In the genomic region with DNA sequence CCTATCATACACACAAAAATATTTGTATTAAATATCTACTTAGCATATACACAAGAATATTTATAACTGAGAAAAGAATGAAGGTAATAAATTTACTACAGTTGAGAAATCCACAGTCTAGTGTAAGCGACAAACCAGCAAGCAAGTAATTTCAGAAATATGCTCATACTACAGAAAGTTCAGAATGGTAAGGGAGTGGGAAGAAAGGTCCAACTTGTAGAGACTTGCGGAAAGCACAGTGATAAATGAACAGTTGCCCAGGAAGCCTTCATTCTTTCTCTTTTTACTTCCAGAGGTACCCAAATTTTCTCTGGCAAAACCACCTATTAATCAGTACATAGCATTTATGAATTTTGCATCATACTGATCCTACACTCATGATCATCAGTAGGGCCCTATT, we compare ENCODE assay signal across 22 cellular contexts.
A peak's percentile ranks its signal among the peaks of the same experiment; 100 is the strongest.
DNase-seq lines count a peak whose midpoint lies in the region; ATAC-seq, FAIRE-seq and TF ChIP-seq lines count a peak whose summit lies in the region.
"Had no signal": no experiment of that assay in that cellular context is flagged by ENCODE, and none has a peak within 500 bp of the region (broad histone marks: within the 10 kb centered on the region; RNA-seq: fewer than 3 reads in every experiment).

No MANE protein-coding gene starts in this region.

- TF ChIP-seq CTCF in Loucy (conservative IDR thresholded peaks at IDR 0.05; ENCODE audit: low read length) (no peak), bronchial epithelial cell (IDR thresholded peaks at IDR 0.05; ENCODE audit: insufficient read depth, low read length, severe bottlenecking) (no peak), foreskin keratinocyte (conservative IDR thresholded peaks at IDR 0.05) (no peak)

- H3K4me1 ChIP-seq in Karpas-422 (ENCODE audit: low read length) (peaks cover 4% of the 10 kb centered on the region; the same call in 1 of the 2 replicates), Loucy (ENCODE audit: insufficient read depth, low read length, poor library complexity, severe bottlenecking) (peaks cover 4% of the 10 kb centered on the region), foreskin keratinocyte (no peaks in the 10 kb centered on the region), trophoblast cell (ENCODE audit: control insufficient read depth in 1 of 2, insufficient read depth in 2 of 2, low read length in 2 of 2) (no peaks in the 10 kb centered on the region)
- H3K4me1 ChIP-seq: BE2C, BLaER1, Caco-2 had no signal

- H3F3A ChIP-seq in Loucy (ENCODE audit: low read depth) = no peaks in the 10 kb centered on the region

- no peaks in the 10 kb centered on the region; the same call in 1 of the 2 replicates for H3K9me3 ChIP-seq in Karpas-422 (ENCODE audit: low read length)
- H3K9me3 ChIP-seq in Loucy (ENCODE audit: insufficient read depth, low read depth, low read length) = no peaks in the 10 kb centered on the region
- no peaks in the 10 kb centered on the region for H3K9me3 ChIP-seq in trophoblast cell (ENCODE audit: insufficient read depth, low read depth, low read length)
- H3K9me3 ChIP-seq: BE2C, BLaER1, Caco-2 had no signal

- H3K79me2 ChIP-seq in Karpas-422 (ENCODE audit: low read length) = no peaks in the 10 kb centered on the region
- H3K79me2 ChIP-seq in Loucy (ENCODE audit: insufficient read depth, low read length) = no peaks in the 10 kb centered on the region
- no peaks in the 10 kb centered on the region for H3K79me2 ChIP-seq in trophoblast cell (ENCODE audit: control insufficient read depth, insufficient read depth, low read length, poor library complexity)

- no peak for DNase-seq in Karpas-422
- peak; percentile 1 for DNase-seq in bronchial epithelial cell (ENCODE audit: low read depth)
- DNase-seq in foreskin keratinocyte = peak; percentile 49 to 75
- DNase-seq in trophoblast cell = no peak
- DNase-seq in C1 segment of cervical spinal cord (lab: John Stamatoyannopoulos, UW) = no peak
- DNase-seq in NOMO-1 (lab: John Stamatoyannopoulos, UW; ENCODE audit: unreplicated experiment in 2 of 2) = no peak
- DNase-seq: 8988T; ACHN; BE2C; Caco-2; Calu3; CD4-positive, alpha-beta T cell; CD8-positive, alpha-beta T cell; DMS79 treated with DMSO at 0.1 percent for 48 hours; GF-D8 had no signal

- H3K27me3 ChIP-seq in Karpas-422 (ENCODE audit: low read length) (no peaks in the 10 kb centered on the region), Loucy (ENCODE audit: insufficient read depth, low read length, poor library complexity, severe bottlenecking) (no peaks in the 10 kb centered on the region), bronchial epithelial cell (ENCODE audit: control insufficient read depth, insufficient read depth, low read length) (no peaks in the 10 kb centered on the region), foreskin keratinocyte (no peaks in the 10 kb centered on the region), trophoblast cell (ENCODE audit: insufficient read depth, low read length) (no peaks in the 10 kb centered on the region)
- H3K27me3 ChIP-seq: BE2C, BLaER1 had no signal

- no peak overlapping the region for H2BK120ac ChIP-seq in trophoblast cell (ENCODE audit: insufficient read depth, low read length, poor library complexity)

- FAIRE-seq in bronchial epithelial cell (lab: Jason Lieb, UNC) = no peak
- FAIRE-seq: A204.1, G401.6, GM12891, GM19239 had no signal

- no peak overlapping the region for H3K9ac ChIP-seq in Karpas-422 (ENCODE audit: low read length)
- no peak overlapping the region for H3K9ac ChIP-seq in Loucy (ENCODE audit: low read depth, low read length, poor library complexity, severe bottlenecking)
- H3K9ac ChIP-seq in trophoblast cell (ENCODE audit: low read length) = no peak overlapping the region
- H3K9ac ChIP-seq: BLaER1 had no signal

- H3K27ac ChIP-seq in Karpas-422 (ENCODE audit: low read length) (no peak overlapping the region), foreskin keratinocyte (no peak overlapping the region), trophoblast cell (ENCODE audit: low read depth, low read length) (no peak overlapping the region)
- H3K27ac ChIP-seq: BLaER1, C4-2B had no signal

- no peak overlapping the region for H3K14ac ChIP-seq in trophoblast cell (ENCODE audit: low read length)

- H4K12ac ChIP-seq in trophoblast cell (ENCODE audit: low read depth, low read length) = no peak overlapping the region

- no peak overlapping the region for H2BK12ac ChIP-seq in trophoblast cell (ENCODE audit: low read length)

- no peak overlapping the region for H4K8ac ChIP-seq in trophoblast cell (ENCODE audit: low read depth, low read length)

- H3K4me3 ChIP-seq in Karpas-422 (ENCODE audit: low read length) = no peak overlapping the region
- no peak overlapping the region for H3K4me3 ChIP-seq in Loucy (ENCODE audit: low read length, poor library complexity, severe bottlenecking)
- H3K4me3 ChIP-seq in bronchial epithelial cell (ENCODE audit: low read depth, low read length) = no peak overlapping the region
- H3K4me3 ChIP-seq in trophoblast cell (ENCODE audit: low read depth, low read length) = no peak overlapping the region
- H3K4me3 ChIP-seq: BLaER1 had no signal

- H3K18ac ChIP-seq in trophoblast cell (ENCODE audit: low read length) = no peak overlapping the region

- H2BK5ac ChIP-seq in trophoblast cell (ENCODE audit: low read depth, low read length, poor library complexity) = no peak overlapping the region

- no CpG with 5 or more reads among the region's 2 CpGs for WGBS in trophoblast cell (ENCODE audit: extremely low coverage, insufficient coverage, insufficient read length)

- H3K4me2 ChIP-seq in Karpas-422 (ENCODE audit: low read depth, low read length, poor library complexity, severe bottlenecking) = no peak overlapping the region
- H3K4me2 ChIP-seq in Loucy (ENCODE audit: low read depth, low read length, poor library complexity, severe bottlenecking) = no peak overlapping the region
- no peak overlapping the region for H3K4me2 ChIP-seq in trophoblast cell (ENCODE audit: low read length)
- H3K4me2 ChIP-seq: BLaER1 had no signal

- H4K91ac ChIP-seq in trophoblast cell (ENCODE audit: low read depth, low read length) = no peak overlapping the region

- no peak overlapping the region for H3K4ac ChIP-seq in trophoblast cell (ENCODE audit: low read depth, low read length)

- H2AFZ ChIP-seq in Karpas-422 (ENCODE audit: low read length) = peak overlapping the region; percentile 17; the same call in 1 of the 2 replicates
- peak overlapping the region; percentile 2; the same call in 1 of the 2 replicates for H2AFZ ChIP-seq in Loucy (ENCODE audit: low read length)
- H2AFZ ChIP-seq in trophoblast cell (ENCODE audit: insufficient read depth, low read length, poor library complexity) = no peak overlapping the region

- H2AK5ac ChIP-seq in trophoblast cell (ENCODE audit: low read length) = no peak overlapping the region

- no peaks in the 10 kb centered on the region for H3K9me2 ChIP-seq in Karpas-422 (replicated peaks; ENCODE audit: insufficient read depth, low read length)
- H3K9me2 ChIP-seq in Loucy (replicated peaks; ENCODE audit: low read depth, low read length) = no peaks in the 10 kb centered on the region

- peak; percentile 23 for ATAC-seq in foreskin keratinocyte
- ATAC-seq: CD8-positive, alpha-beta T cell had no signal

- no peak overlapping the region for H3K23ac ChIP-seq in trophoblast cell (ENCODE audit: low read length)

- H3K79me1 ChIP-seq in trophoblast cell (ENCODE audit: low read length) = no peaks in the 10 kb centered on the region

- H4K20me1 ChIP-seq in Karpas-422 (ENCODE audit: insufficient read depth, low read depth, low read length) (no peaks in the 10 kb centered on the region), Loucy (ENCODE audit: insufficient read depth, low read length, poor library complexity, severe bottlenecking) (no peaks in the 10 kb centered on the region)
- H4K20me1 ChIP-seq: BLaER1 had no signal

- no peaks in the 10 kb centered on the region for H3K36me3 ChIP-seq in Karpas-422 (ENCODE audit: insufficient read depth, low read length)
- no peaks in the 10 kb centered on the region for H3K36me3 ChIP-seq in Loucy (ENCODE audit: insufficient read depth, low read length)
- no peaks in the 10 kb centered on the region for H3K36me3 ChIP-seq in bronchial epithelial cell (ENCODE audit: control insufficient read depth, insufficient read depth, low read length)
- no peaks in the 10 kb centered on the region for H3K36me3 ChIP-seq in trophoblast cell (ENCODE audit: control insufficient read depth in 1 of 2, insufficient read depth in 2 of 2, low read length in 2 of 2)
- H3K36me3 ChIP-seq: BE2C, BLaER1 had no signal

Comparison
In these comparisons a context has a peak if more than half of its experiments do, and no peak if none do; other contexts are left out.
1. DNase-seq: peak in bronchial epithelial cell (single experiment) and foreskin keratinocyte (2 of 2); none in Karpas-422 (single experiment), trophoblast cell (0 of 2), C1 segment of cervical spinal cord (0 of 14) and NOMO-1 (0 of 2).